ENCODE assay signal across 7 cellular contexts in genomic region chr3:12993623-12994356, GRCh38.
A peak's percentile ranks its signal among the peaks of the same experiment; 100 is the strongest.
DNase-seq lines count a peak whose midpoint lies in the region; ATAC-seq and TF ChIP-seq lines count a peak whose summit lies in the region.

No MANE protein-coding gene starts in this region.

- H3K27me3 Mint-ChIP-seq in activated naive CD4-positive, alpha-beta T cell treated with anti-CD3 and anti-CD28 coated beads, Interleukin-2, amount 10 ng/mL, durations not matched to agents 7 days and 5 days, result peaks cover 22% of the 10 kb centered on the region

- intact Hi-C loops in right cardiac atrium (cut with DNase I), result no loop called here

- H3K4me1 ChIP-seq in right cardiac atrium (ENCODE audit: control insufficient read depth, insufficient read depth, low read length), result peaks cover 3% of the 10 kb centered on the region

- no peaks in the 10 kb centered on the region for H3K9me3 ChIP-seq in right cardiac atrium (ENCODE audit: control insufficient read depth, low read length)

- H3K4me1 Mint-ChIP-seq in activated naive CD4-positive, alpha-beta T cell treated with anti-CD3 and anti-CD28 coated beads, Interleukin-2, amount 10 ng/mL, durations not matched to agents 7 days and 5 days, result peaks cover 35% of the 10 kb centered on the region

- no peak overlapping the region for H3K27ac Mint-ChIP-seq in activated naive CD4-positive, alpha-beta T cell treated with anti-CD3 and anti-CD28 coated beads, Interleukin-2, amount 10 ng/mL, durations not matched to agents 7 days and 5 days

- H3K4me3 Mint-ChIP-seq in activated naive CD4-positive, alpha-beta T cell treated with anti-CD3 and anti-CD28 coated beads, Interleukin-2, amount 10 ng/mL, durations not matched to agents 7 days and 5 days, result peak overlapping the region; percentile 73

- POLR2A ChIA-PET in GM10248 (lab: Yijun Ruan, JAX), result no interaction called here

- CTCF ChIA-PET in GM10248 (lab: Yijun Ruan, JAX), result interaction anchor here (0.7 to 9.2 kb wide), 9 partner anchors 11 to 152 kb away, joined by 3 to 131 read pairs (median 10); partner anchors contain the start of gene RPL32
- CTCF ChIA-PET in activated naive CD4-positive, alpha-beta T cell treated with anti-CD3 and anti-CD28 coated beads, Interleukin-2, amount 10 ng/mL, durations not matched to agents 7 days and 5 days (lab: Charles Lee), result interaction anchor here (1.5 to 4.2 kb wide), 6 partner anchors 9 to 107 kb away, joined by 3 to 31 read pairs (median 6); no protein-coding TSS in a partner anchor

- peaks cover 31% of the 10 kb centered on the region for H3K36me3 Mint-ChIP-seq in activated naive CD4-positive, alpha-beta T cell treated with anti-CD3 and anti-CD28 coated beads, Interleukin-2, amount 10 ng/mL, durations not matched to agents 7 days and 5 days

- peak overlapping the region; percentile 90 for H3K27ac ChIP-seq in right cardiac atrium (ENCODE audit: low read length)

- no peaks in the 10 kb centered on the region for H3K27me3 ChIP-seq in right cardiac atrium (ENCODE audit: control insufficient read depth, insufficient read depth)

- TF ChIP-seq CTCF in GM10248 (IDR thresholded peaks at IDR 0.05; ENCODE audit: control extremely low read depth, extremely low read depth, low read depth, missing control alignments), result no peak

- H3K4me3 ChIP-seq in right cardiac atrium (ENCODE audit: low read length), result peak overlapping the region; percentile 61
- peak overlapping the region; percentile 63 for H3K4me3 ChIP-seq in skeletal muscle cell (ENCODE audit: low read depth, low read length)

- WGBS in right cardiac atrium, result under 1% methylated on average over 106 of the region's 107 CpGs

- ATAC-seq in HG03354 (IDR thresholded peaks at IDR 0.05; ENCODE audit: poor library complexity, severe bottlenecking, unreplicated experiment), result peak; percentile 30
- peak; percentile 0 to 3 for ATAC-seq in right cardiac atrium
- ATAC-seq in HG03378 (IDR thresholded peaks at IDR 0.05; ENCODE audit: unreplicated experiment), result no peak
- ATAC-seq in GM21360 (IDR thresholded peaks at IDR 0.05; ENCODE audit: unreplicated experiment), result no peak

- H3K9me3 Mint-ChIP-seq in activated naive CD4-positive, alpha-beta T cell treated with anti-CD3 and anti-CD28 coated beads, Interleukin-2, amount 10 ng/mL, durations not matched to agents 7 days and 5 days, result no peaks in the 10 kb centered on the region

- DNase-seq in GM10248 (ENCODE audit: extremely low spot score) (peak; percentile 61), right cardiac atrium (peak; percentile 60 to 78 (median 71)), skeletal muscle cell (ENCODE audit: low read depth) (no peak)
- peak; percentile 40 for DNase-seq in activated naive CD4-positive, alpha-beta T cell treated with anti-CD3 and anti-CD28 coated beads, Interleukin-2, amount 10 ng/mL, durations not matched to agents 7 days and 5 days

Comparison
In these comparisons a context has a peak if more than half of its experiments do, and no peak if none do; other contexts are left out.
1. ATAC-seq: peak in HG03354 (single experiment) and right cardiac atrium (2 of 2); none in HG03378 (single experiment) and GM21360 (single experiment).